In genomic region chr4:10154241-10154640, GRCh38 we compare ENCODE assay signal across 9 cellular contexts.
"Had no signal": no experiment of that assay in that cellular context is flagged by ENCODE, and none has a peak within 500 bp of the region (broad histone marks: within the 10 kb centered on the region; RNA-seq: fewer than 3 reads in every experiment).

No MANE protein-coding gene starts in this region.

- H3K4me3 Mint-ChIP-seq: GM23338, HFFc6, IgD-negative memory B cell had no signal

- H3K4me1 ChIP-seq: HAP-1 had no signal

- H3K9me3 Mint-ChIP-seq: GM23338, HFFc6 had no signal

- H3K4me3 ChIP-seq: GM23338, HAP-1 had no signal

- ATAC-seq: GM23338, HCT116 had no signal

- DNase-seq: HFFc6, KG1 had no signal

- H3K4me2 ChIP-seq: GM23338 had no signal

- H3K27ac Mint-ChIP-seq: GM23338, HFFc6, IgD-negative memory B cell had no signal

- H3K36me3 ChIP-seq: HAP-1 had no signal

- H3K9me3 ChIP-seq: HAP-1 had no signal

- FAIRE-seq: H1, H54 had no signal

- H3K27ac ChIP-seq: HL-60 had no signal

- H2AFZ ChIP-seq: GM23338 had no signal
